30 cellular contexts compared by ENCODE assay signal in the genomic region with DNA sequence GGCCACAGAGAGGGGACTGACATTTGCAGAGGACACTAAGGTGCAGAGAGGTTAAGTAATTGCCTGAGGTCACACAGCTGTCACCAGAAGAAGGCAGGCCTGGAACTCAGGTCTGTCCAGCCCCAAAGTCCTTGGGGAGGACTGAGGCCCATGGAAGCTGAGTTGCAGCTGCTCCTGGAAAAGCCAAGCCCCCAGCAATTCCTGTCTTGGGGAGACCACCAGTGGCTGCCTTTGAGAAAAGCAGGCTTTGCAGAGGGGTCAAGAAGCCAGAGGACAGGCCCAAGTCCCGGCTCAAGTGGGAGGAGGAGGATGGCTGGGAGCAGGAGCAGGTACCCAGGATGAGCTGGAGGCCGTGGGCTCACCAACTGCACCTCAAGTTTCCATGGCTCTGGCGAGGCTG. TPM values are rescaled to one million over a fixed set of nuclear protein-coding genes. Genes with fewer than 3 reads are reported as not detected.
"Had no signal": no experiment of that assay in that cellular context is flagged by ENCODE, and none has a peak within 500 bp of the region (broad histone marks: within the 10 kb centered on the region; RNA-seq: fewer than 3 reads in every experiment).

No MANE protein-coding gene starts in this region.

- FAIRE-seq: colon, endothelial cell of umbilical vein, urothelium cell line had no signal

- H3K9me3 ChIP-seq: esophagus muscularis mucosa, heart right ventricle, lower lobe of right lung, prostate gland, right atrium auricular region, sigmoid colon, testis, tibial artery, upper lobe of left lung had no signal

- H3K27ac ChIP-seq: esophagus muscularis mucosa, heart right ventricle, lower lobe of right lung, prostate gland, right atrium auricular region, sigmoid colon, testis, tibial artery, upper lobe of left lung had no signal

- H3K4me1 ChIP-seq: lower lobe of right lung, prostate gland, testis had no signal

- ATAC-seq: heart right ventricle; left colon; left ventricle myocardium superior; lower lobe of right lung; naive thymus-derived CD8-positive, alpha-beta T cell; stimulated activated effector memory CD8-positive, alpha-beta T cell treated with anti-CD3 and anti-CD28 coated beads, Interleukin-12 subunit alpha, Interleukin-12 subunit beta, amount 100 ng/mL, for 72 hours; stimulated activated naive CD8-positive, alpha-beta T cell treated with anti-CD3 and anti-CD28 coated beads, Interleukin-15, Interleukin-2, amounts not matched to agents 100 U/mL and 50 U/mL, for 24 hours had no signal

- H3K27me3 ChIP-seq: right atrium auricular region, sigmoid colon, testis, upper lobe of left lung had no signal

- H3K36me3 ChIP-seq: esophagus muscularis mucosa, heart right ventricle, lower lobe of right lung, prostate gland, right atrium auricular region, sigmoid colon, tibial artery, upper lobe of left lung had no signal

- H3K4me3 ChIP-seq: esophagus muscularis mucosa, heart right ventricle, lower lobe of right lung, prostate gland, right atrium auricular region, sigmoid colon, testis, tibial artery, upper lobe of left lung had no signal

- DNase-seq: effector CD8-positive, alpha-beta T cell; foreskin melanocyte; glutamatergic neuron; heart right ventricle; hypothalamus; immature natural killer cell; islet precursor cell; kidney glomerular epithelial cell; left colon; left ventricle myocardium superior; lower lobe of right lung; naive thymus-derived CD8-positive, alpha-beta T cell; nephron progenitor cell; sigmoid colon; stimulated activated CD4-positive, alpha-beta T cell treated with anti-CD3 and anti-CD28 coated beads, Interleukin-2, amount 100 ng/mL, for 24 hours; stimulated activated CD4-positive, alpha-beta T cell treated with anti-CD3 and anti-CD28 coated beads, Interleukin-4, amount 100 ng/mL, for 24 hours; stimulated activated naive CD8-positive, alpha-beta T cell treated with anti-CD3 and anti-CD28 coated beads, Interleukin-15, Interleukin-2, amounts not matched to agents 100 U/mL and 50 U/mL, for 24 hours; substantia nigra; testis; tibial artery; upper lobe of left lung had no signal

RNA-seq across cellular contexts. Expression of a gene that starts 3.4 kb away (rescaled TPM):
- total RNA-seq: endothelial cell of umbilical vein, epithelial cell of proximal tubule, myocyte had no signal
- polyA plus RNA-seq: endothelial cell of umbilical vein; naive thymus-derived CD8-positive, alpha-beta T cell had no signal
